24 cellular contexts compared by ENCODE assay signal in the genomic region with DNA sequence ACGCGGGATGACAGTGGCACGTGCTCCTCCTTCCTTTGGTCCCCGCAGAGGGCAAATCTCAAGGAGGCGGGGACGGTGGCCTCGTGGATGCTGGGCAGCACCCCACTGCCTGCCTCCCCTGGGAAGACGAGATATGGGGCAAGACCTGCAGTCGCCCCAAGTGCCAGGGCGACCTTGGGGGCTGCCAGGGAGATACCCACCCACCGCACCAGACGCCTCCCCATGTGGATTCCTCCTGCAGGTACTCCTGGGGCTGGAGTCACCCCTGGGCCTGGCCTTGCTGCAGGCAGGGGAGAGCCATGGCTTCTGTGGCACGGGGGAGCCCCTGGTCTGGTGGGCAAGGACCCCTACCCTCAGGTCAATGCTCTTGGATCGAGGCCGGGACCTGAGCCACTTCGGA. TPM values are rescaled to one million over a fixed set of nuclear protein-coding genes. Genes with fewer than 3 reads are reported as not detected.
"Had no signal": no experiment of that assay in that cellular context is flagged by ENCODE, and none has a peak within 500 bp of the region (broad histone marks: within the 10 kb centered on the region; RNA-seq: fewer than 3 reads in every experiment).

No MANE protein-coding gene starts in this region.

- H3K36me3 ChIP-seq: ovary, uterus had no signal

- H2AFZ ChIP-seq: parathyroid adenoma had no signal

- H3K9me3 ChIP-seq: ovary, psoas muscle, right lobe of liver, sigmoid colon, suprapubic skin, testis, tibial artery, transverse colon, upper lobe of right lung, uterus had no signal

- H3K27me3 ChIP-seq: ovary, right lobe of liver, sigmoid colon, suprapubic skin, testis, tibial artery, transverse colon, upper lobe of right lung, uterus had no signal

- DNase-seq: naive thymus-derived CD8-positive, alpha-beta T cell; nephron progenitor cell; occipital lobe; ovary; right lobe of liver; sigmoid colon; small intestine; stimulated activated CD4-positive, alpha-beta T cell treated with anti-CD3 and anti-CD28 coated beads, Interleukin-15, amount 100 ng/mL, for 24 hours; stimulated activated CD4-positive, alpha-beta T cell treated with anti-CD3 and anti-CD28 coated beads, Interleukin-2, amount 100 ng/mL, for 24 hours; stimulated activated CD4-positive, alpha-beta T cell treated with anti-CD3 and anti-CD28 coated beads, Interleukin-2, amount 100 ng/mL, for 48 hours; stimulated activated CD4-positive, alpha-beta T cell treated with anti-CD3 and anti-CD28 coated beads, Interleukin-4, amount 100 ng/mL, for 24 hours; stimulated activated naive CD4-positive, alpha-beta T cell; stimulated activated naive CD8-positive, alpha-beta T cell treated with anti-CD3 and anti-CD28 coated beads, Interleukin-15, amount 100 ng/mL, for 72 hours; stimulated activated naive CD8-positive, alpha-beta T cell treated with anti-CD3 and anti-CD28 coated beads, Interleukin-15, Interleukin-2, amounts not matched to agents 100 U/mL and 50 U/mL, for 24 hours; substantia nigra; testis; tibial artery; transverse colon; upper lobe of right lung; uterus had no signal

- H3K4me3 ChIP-seq: ovary, psoas muscle, right lobe of liver, sigmoid colon, suprapubic skin, testis, tibial artery, transverse colon, upper lobe of right lung, uterus had no signal

- H3K4me1 ChIP-seq: parathyroid adenoma, uterus had no signal

- H3K27ac ChIP-seq: ovary, parathyroid adenoma, psoas muscle, right lobe of liver, sigmoid colon, suprapubic skin, testis, tibial artery, transverse colon, upper lobe of right lung, uterus had no signal

- H3K9ac ChIP-seq: parathyroid adenoma had no signal

RNA-seq across cellular contexts. Expression of gene MXRA8, which starts 22.5 kb away (rescaled TPM):
- total RNA-seq: natural killer cell treated with Interleukin-12 subunit alpha and Interleukin-12 subunit beta and Interleukin-15 and Interleukin-18, amount 100 ng/mL, for 72 hours had no signal
